Comparison of ENCODE assay signal across 24 cellular contexts in genomic region chr2:212484563-212485080, GRCh38. TPM values are rescaled to one million over a fixed set of nuclear protein-coding genes. Genes with fewer than 3 reads are reported as not detected.
DNase-seq lines count a peak whose midpoint lies in the region; ATAC-seq, FAIRE-seq and TF ChIP-seq lines count a peak whose summit lies in the region.
"Had no signal": no experiment of that assay in that cellular context is flagged by ENCODE, and none has a peak within 500 bp of the region (broad histone marks: within the 10 kb centered on the region; RNA-seq: fewer than 3 reads in every experiment).

No MANE protein-coding gene starts in this region.

- no peaks in the 10 kb centered on the region for H3K9me3 ChIP-seq in cardiac muscle cell (ENCODE audit: low read depth)
- H3K9me3 ChIP-seq in heart right ventricle: no peaks in the 10 kb centered on the region
- no peaks in the 10 kb centered on the region for H3K9me3 ChIP-seq in astrocyte (ENCODE audit: insufficient read depth, low read depth, low read length)
- no peaks in the 10 kb centered on the region for H3K9me3 ChIP-seq in hepatocyte (ENCODE audit: low read depth)
- H3K9me3 ChIP-seq in right lobe of liver: no peaks in the 10 kb centered on the region
- H3K9me3 ChIP-seq: ascending aorta, prostate gland had no signal

- H3K9ac ChIP-seq in astrocyte (ENCODE audit: low read length): no peak overlapping the region

- H3K4me1 Mint-ChIP-seq in astrocyte (ENCODE audit: low read depth, unreplicated experiment): peaks cover 5% of the 10 kb centered on the region
- H3K4me1 Mint-ChIP-seq: activated CD8-positive, alpha-beta memory T cell treated with anti-CD3 and anti-CD28 coated beads, Interleukin-2, amount 10 ng/mL, durations not matched to agents 7 days and 5 days; T-helper 17 cell had no signal

- H3K36me3 Mint-ChIP-seq in astrocyte (ENCODE audit: low read depth, unreplicated experiment): no peaks in the 10 kb centered on the region
- H3K36me3 Mint-ChIP-seq: activated CD8-positive, alpha-beta memory T cell treated with anti-CD3 and anti-CD28 coated beads, Interleukin-2, amount 10 ng/mL, durations not matched to agents 7 days and 5 days had no signal

- H3K36me3 ChIP-seq in cardiac muscle cell: no peaks in the 10 kb centered on the region
- no peaks in the 10 kb centered on the region for H3K36me3 ChIP-seq in heart right ventricle
- no peaks in the 10 kb centered on the region for H3K36me3 ChIP-seq in astrocyte (ENCODE audit: insufficient read depth, low read length)
- no peaks in the 10 kb centered on the region for H3K36me3 ChIP-seq in hepatocyte (replicated peaks; ENCODE audit: insufficient read depth, low read depth)
- no peaks in the 10 kb centered on the region for H3K36me3 ChIP-seq in right lobe of liver
- H3K36me3 ChIP-seq: ascending aorta, prostate gland had no signal

- H3K4me3 Mint-ChIP-seq in astrocyte (ENCODE audit: unreplicated experiment): no peak overlapping the region
- H3K4me3 Mint-ChIP-seq: activated CD8-positive, alpha-beta memory T cell treated with anti-CD3 and anti-CD28 coated beads, Interleukin-2, amount 10 ng/mL, durations not matched to agents 7 days and 5 days; dendritic cell treated with granulocyte-macrophage colony-stimulating factor and Interleukin-4, amounts not matched to agents 40 ng/mL and 50 ng/mL, for 4 days; T-helper 17 cell had no signal

- H3K27me3 Mint-ChIP-seq in astrocyte (ENCODE audit: low read depth, unreplicated experiment): no peaks in the 10 kb centered on the region
- H3K27me3 Mint-ChIP-seq: activated CD8-positive, alpha-beta memory T cell treated with anti-CD3 and anti-CD28 coated beads, Interleukin-2, amount 10 ng/mL, durations not matched to agents 7 days and 5 days; dendritic cell treated with granulocyte-macrophage colony-stimulating factor and Interleukin-4, amounts not matched to agents 40 ng/mL and 50 ng/mL, for 4 days; T-helper 17 cell had no signal

- H4K20me1 ChIP-seq in astrocyte (ENCODE audit: insufficient read depth, low read length): no peaks in the 10 kb centered on the region
- no peaks in the 10 kb centered on the region for H4K20me1 ChIP-seq in hepatocyte (ENCODE audit: insufficient read depth, poor library complexity, severe bottlenecking)

- intact Hi-C loops in heart right ventricle (cut with DNase I) (no loop called here), right lobe of liver (cut with DNase I) (no loop called here)

- H3K4me3 ChIP-seq in cardiac muscle cell: no peak overlapping the region
- H3K4me3 ChIP-seq in heart right ventricle: no peak overlapping the region
- H3K4me3 ChIP-seq in astrocyte (ENCODE audit: insufficient read depth, low read depth, low read length): no peak overlapping the region
- H3K4me3 ChIP-seq in hepatocyte: no peak overlapping the region
- H3K4me3 ChIP-seq in right lobe of liver: no peak overlapping the region
- H3K4me3 ChIP-seq: ascending aorta, prostate gland had no signal

- no peaks in the 10 kb centered on the region for H3K9me2 ChIP-seq in hepatocyte (replicated peaks; ENCODE audit: insufficient read depth)

- no peaks in the 10 kb centered on the region for H3K27me3 ChIP-seq in cardiac muscle cell
- H3K27me3 ChIP-seq in heart right ventricle: no peaks in the 10 kb centered on the region
- no peaks in the 10 kb centered on the region for H3K27me3 ChIP-seq in astrocyte (ENCODE audit: insufficient read depth, low read length)
- H3K27me3 ChIP-seq in hepatocyte: no peaks in the 10 kb centered on the region
- H3K27me3 ChIP-seq in right lobe of liver: no peaks in the 10 kb centered on the region
- H3K27me3 ChIP-seq: ascending aorta had no signal

- ATAC-seq in heart right ventricle (no peak), HG02884 (IDR thresholded peaks at IDR 0.05; ENCODE audit: unreplicated experiment) (no peak), right lobe of liver (no peak), HG02759 (IDR thresholded peaks at IDR 0.05; ENCODE audit: unreplicated experiment) (no peak)
- ATAC-seq: activated CD8-positive, alpha-beta memory T cell treated with anti-CD3 and anti-CD28 coated beads, Interleukin-2, amount 10 ng/mL, durations not matched to agents 7 days and 5 days; esophagus mucosa; left lobe of liver; T-helper 17 cell had no signal

- H3K4me1 ChIP-seq in cardiac muscle cell (ENCODE audit: low read depth) (peaks cover 27% of the 10 kb centered on the region), heart right ventricle (no peaks in the 10 kb centered on the region), astrocyte (ENCODE audit: insufficient read depth, low read length) (no peaks in the 10 kb centered on the region), hepatocyte (ENCODE audit: insufficient read depth) (no peaks in the 10 kb centered on the region), right lobe of liver (no peaks in the 10 kb centered on the region)
- H3K4me1 ChIP-seq: ascending aorta, prostate gland had no signal

- no peak for TF ChIP-seq POLR2A in right lobe of liver (IDR thresholded peaks at IDR 0.05)

- peak overlapping the region; percentile 29 for H3K27ac ChIP-seq in cardiac muscle cell
- no peak overlapping the region for H3K27ac ChIP-seq in heart right ventricle
- no peak overlapping the region for H3K27ac ChIP-seq in astrocyte (ENCODE audit: low read depth, low read length)
- H3K27ac ChIP-seq in hepatocyte: no peak overlapping the region
- H3K27ac ChIP-seq in right lobe of liver: no peak overlapping the region
- H3K27ac ChIP-seq: 22Rv1, ascending aorta, prostate gland had no signal

- H3K27ac Mint-ChIP-seq in astrocyte (ENCODE audit: unreplicated experiment): peak overlapping the region; percentile 64
- H3K27ac Mint-ChIP-seq: activated CD8-positive, alpha-beta memory T cell treated with anti-CD3 and anti-CD28 coated beads, Interleukin-2, amount 10 ng/mL, durations not matched to agents 7 days and 5 days; dendritic cell treated with granulocyte-macrophage colony-stimulating factor and Interleukin-4, amounts not matched to agents 40 ng/mL and 50 ng/mL, for 4 days; T-helper 17 cell had no signal

- TF ChIP-seq CTCF in cardiac muscle cell (IDR thresholded peaks at IDR 0.05; ENCODE audit: low read depth, low read length) (no peak), heart right ventricle (IDR thresholded peaks at IDR 0.05) (no peak), astrocyte (IDR thresholded peaks at IDR 0.05; ENCODE audit: insufficient read depth, low read depth, low read length) (no peak), hepatocyte (IDR thresholded peaks at IDR 0.05; ENCODE audit: poor library complexity) (no peak), right lobe of liver (IDR thresholded peaks at IDR 0.05) (no peak)

- H3K4me2 ChIP-seq in astrocyte (ENCODE audit: low read length): no peak overlapping the region
- H3K4me2 ChIP-seq in hepatocyte: no peak overlapping the region

- FAIRE-seq in astrocyte (lab: Jason Lieb, UNC): no peak
- FAIRE-seq: G401.6, HTR-8/SVneo had no signal

- no peak overlapping the region for H2AFZ ChIP-seq in astrocyte (ENCODE audit: low read depth, low read length)
- no peak overlapping the region for H2AFZ ChIP-seq in hepatocyte

- no peaks in the 10 kb centered on the region for H3K9me3 Mint-ChIP-seq in astrocyte (ENCODE audit: unreplicated experiment)
- H3K9me3 Mint-ChIP-seq: dendritic cell treated with granulocyte-macrophage colony-stimulating factor and Interleukin-4, amounts not matched to agents 40 ng/mL and 50 ng/mL, for 4 days had no signal

- H3K79me2 ChIP-seq in astrocyte (ENCODE audit: insufficient read depth, low read length) (no peaks in the 10 kb centered on the region), hepatocyte (no peaks in the 10 kb centered on the region)

- 31 to 38% methylated on average over 4 of the region's 4 CpGs for WGBS in heart right ventricle, 2 donors
- WGBS in hepatocyte (ENCODE audit: low lambda C conversion rate, missing lambda C conversion rate): 76% methylated on average over 4 of the region's 4 CpGs
- WGBS in right lobe of liver (ENCODE audit: insufficient coverage, low coverage, low lambda C conversion rate, missing lambda C conversion rate): 35% methylated on average over 4 of the region's 4 CpGs

- DNase-seq in cardiac muscle cell (ENCODE audit: low read depth in 1 of 2, low spot score in 1 of 2) (peak in 1 of 2 donors; percentile 10), heart right ventricle (no peak), astrocyte (ENCODE audit: low read depth) (peak; percentile 43), kidney tubule cell (ENCODE audit: low spot score) (peak; percentile 53), hepatocyte (ENCODE audit: low spot score) (no peak), right lobe of liver (no peak)
- DNase-seq: activated CD4-positive, CD25-positive, alpha-beta regulatory T cell treated with anti-CD3 and anti-CD28 coated beads, Interleukin-2, amount 50 U/mL, for 72 hours; activated CD8-positive, alpha-beta memory T cell treated with anti-CD3 and anti-CD28 coated beads, Interleukin-2, amount 10 ng/mL, durations not matched to agents 7 days and 5 days; NCI-H1694; NCI-H345; SHP77; stimulated activated naive CD4-positive, alpha-beta T cell treated with Interleukin-2 at 50 U/mL for 16 hours; T-helper 17 cell; trophoblast cell had no signal

RNA-seq across cellular contexts. Expression of gene ERBB4, which starts 54.0 kb away (rescaled TPM):
- total RNA-seq in cardiac muscle cell (29.7 and 38.1 TPM in 2 replicates), heart right ventricle (10 to 100 TPM in 9 of 10 donors, 1 to 10 TPM in 1; 8.9 to 24.6 (median 17.0) TPM), astrocyte (0.72 and 1.2 TPM in 2 replicates), hepatocyte (2.4 and 3.9 TPM in 2 replicates), right lobe of liver (under 1 TPM in 4 of 6 experiments, not detected in 2; 0.02 to 0.59 (median 0.08) TPM)
- polyA plus RNA-seq in cardiac muscle cell (42.1 and 54.6 TPM in 2 replicates), heart right ventricle (1 to 10 TPM; 1.2 to 1.4 TPM), hepatocyte (3.4 and 4.5 TPM in 2 replicates)
- total RNA-seq: activated CD8-positive, alpha-beta memory T cell treated with anti-CD3 and anti-CD28 coated beads, Interleukin-2, amount 10 ng/mL, durations not matched to agents 7 days and 5 days; T-helper 17 cell had no signal

Comparison
In these comparisons a context has a peak if more than half of its experiments do, and no peak if none do; other contexts are left out.
1. DNase-seq: peak in astrocyte (single experiment) and kidney tubule cell (single experiment); none in heart right ventricle (0 of 2), hepatocyte (single experiment) and right lobe of liver (0 of 3).